Comparison of ENCODE assay signal across 8 cellular contexts in the genomic region with DNA sequence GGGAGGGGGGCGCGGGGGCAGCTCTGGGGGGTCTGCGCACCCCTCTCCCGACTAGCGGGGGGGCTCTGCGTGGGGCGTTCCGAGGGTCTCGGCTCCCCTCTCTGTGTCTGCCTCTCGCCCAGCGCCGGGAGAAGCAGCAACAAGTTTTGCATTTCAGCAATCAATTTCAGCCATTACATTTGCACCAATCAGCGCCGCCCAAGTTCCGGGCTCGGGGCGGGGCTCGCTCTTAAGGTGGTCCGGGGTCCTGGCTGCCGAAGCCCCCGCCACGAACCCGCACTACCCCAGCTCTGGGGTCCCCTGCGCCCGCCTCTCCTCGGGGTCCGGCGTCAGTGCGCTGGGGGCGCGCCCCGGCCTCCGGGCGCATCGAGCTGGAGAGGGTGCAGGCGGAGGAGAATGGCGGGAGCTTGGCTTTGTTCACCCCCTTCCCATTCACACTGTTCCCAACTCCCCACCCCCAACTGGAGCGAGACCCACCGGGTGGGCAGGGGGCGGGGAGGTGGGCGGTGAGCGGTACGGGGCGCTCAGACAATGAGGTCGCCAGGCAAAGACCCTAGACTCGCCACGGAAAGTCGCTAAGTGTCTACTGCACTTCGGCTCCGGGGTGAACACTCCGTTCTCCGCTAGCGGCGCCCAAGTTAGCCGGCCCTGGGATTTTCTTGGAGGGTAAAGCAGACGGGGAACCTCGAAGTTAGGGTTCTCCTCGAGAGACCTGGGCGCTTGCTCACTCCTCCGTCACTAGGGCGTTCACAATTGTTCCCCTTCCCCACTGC. TPM values are rescaled to one million over a fixed set of nuclear protein-coding genes. Genes with fewer than 3 reads are reported as not detected.
A peak's percentile ranks its signal among the peaks of the same experiment; 100 is the strongest.
DNase-seq lines count a peak whose midpoint lies in the region; ATAC-seq and TF ChIP-seq lines count a peak whose summit lies in the region.

Gene MN1 (minus strand): TSS at position 141 of the 773 bp plus-strand sequence. CDS start 1,213 bp downstream, outside the sequence.

- H3K9me3 ChIP-seq in ES-I3 (ENCODE audit: control insufficient read depth, insufficient read depth, low read length), result no peaks in the 10 kb centered on the region; the same call in 1 of the 2 replicates
- no peaks in the 10 kb centered on the region for H3K9me3 ChIP-seq in neuronal stem cell (replicated peaks in 1 of 2; ENCODE audit: control insufficient read depth in 2 of 2, insufficient read depth in 1 of 2, low read depth in 1 of 2, low read length in 2 of 2)
- H3K9me3 ChIP-seq in thymus (ENCODE audit: control insufficient read depth), result no peaks in the 10 kb centered on the region

- H3K27me3 ChIP-seq in neuronal stem cell (ENCODE audit: control insufficient read depth in 3 of 3, insufficient read depth in 3 of 3, low read depth in 1 of 3, low read length in 3 of 3) (no peaks in the 10 kb centered on the region), thymus (ENCODE audit: control insufficient read depth, insufficient read depth) (peaks cover 37% of the 10 kb centered on the region)

- peak within 1 kb of the TSS; percentile 100 for H2BK120ac ChIP-seq in neuronal stem cell (ENCODE audit: low read depth, low read length)

- peak within 1 kb of the TSS; percentile 97 for H2BK5ac ChIP-seq in neuronal stem cell (ENCODE audit: low read length)

- peak within 1 kb of the TSS; percentile 99 for H4K91ac ChIP-seq in neuronal stem cell (ENCODE audit: low read depth, low read length, poor library complexity)

- H2AFZ ChIP-seq in neuronal stem cell (ENCODE audit: low read length), result peak within 1 kb of the TSS; percentile 88

- H3K4me1 ChIP-seq in ES-I3 (ENCODE audit: insufficient read depth, low read length), result peaks cover 15% of the 10 kb centered on the region; the same call in 1 of the 2 replicates
- peaks cover 34 to 35% of the 10 kb centered on the region in 2 donors for H3K4me1 ChIP-seq in neuronal stem cell (ENCODE audit: control insufficient read depth in 2 of 2, insufficient read depth in 1 of 2, low read depth in 1 of 2, low read length in 2 of 2)
- peaks cover 4% of the 10 kb centered on the region for H3K4me1 ChIP-seq in thymus (ENCODE audit: control insufficient read depth, insufficient read depth, low read length)

- no peak within 1 kb of the TSS for H4K8ac ChIP-seq in neuronal stem cell (ENCODE audit: low read depth, low read length)

- H3K4ac ChIP-seq in neuronal stem cell (ENCODE audit: low read length), result peak within 1 kb of the TSS; percentile 94

- H2BK12ac ChIP-seq in neuronal stem cell (ENCODE audit: low read length), result peak within 1 kb of the TSS; percentile 96

- peak within 1 kb of the TSS; percentile 60 for H2BK15ac ChIP-seq in neuronal stem cell (ENCODE audit: low read length)

- no peaks in the 10 kb centered on the region for H3K36me3 ChIP-seq in ES-I3 (ENCODE audit: insufficient read depth, low read length)
- H3K36me3 ChIP-seq in neuronal stem cell (replicated peaks in 1 of 2; ENCODE audit: control insufficient read depth in 2 of 2, insufficient read depth in 2 of 2, low read length in 2 of 2), result peaks cover 3 to 34% of the 10 kb centered on the region in 2 donors
- no peaks in the 10 kb centered on the region for H3K36me3 ChIP-seq in thymus (ENCODE audit: control insufficient read depth, insufficient read depth)

- H3K23ac ChIP-seq in neuronal stem cell (ENCODE audit: low read depth, low read length, poor library complexity), result peak within 1 kb of the TSS; percentile 96

- H2AK5ac ChIP-seq in neuronal stem cell (ENCODE audit: low read depth, low read length), result peak within 1 kb of the TSS; percentile 100

- H3K4me1 Mint-ChIP-seq in glutamatergic neuron (ENCODE audit: low read depth, unreplicated experiment), result peaks cover 6% of the 10 kb centered on the region

- no peaks in the 10 kb centered on the region for H3K9me3 Mint-ChIP-seq in activated naive CD4-positive, alpha-beta T cell treated with anti-CD3 and anti-CD28 coated beads, Interleukin-2, amount 50 U/mL, for 72 hours
- peaks cover 6% of the 10 kb centered on the region for H3K9me3 Mint-ChIP-seq in glutamatergic neuron (ENCODE audit: unreplicated experiment)

- H3K4me3 Mint-ChIP-seq in glutamatergic neuron (ENCODE audit: unreplicated experiment), result peak within 1 kb of the TSS; percentile 82

- H3K14ac ChIP-seq in neuronal stem cell (ENCODE audit: low read length), result peak within 1 kb of the TSS; percentile 87

- H3K27me3 Mint-ChIP-seq in glutamatergic neuron (ENCODE audit: unreplicated experiment), result peaks cover 17% of the 10 kb centered on the region

- no peak for TF ChIP-seq CTCF in glutamatergic neuron (IDR thresholded peaks at IDR 0.05; ENCODE audit: partially characterized antibody, unreplicated experiment)

- peak within 1 kb of the TSS; percentile 95 for H3K4me2 ChIP-seq in neuronal stem cell (ENCODE audit: insufficient read depth, low read length, poor library complexity, severe bottlenecking)

- H3K79me1 ChIP-seq in neuronal stem cell (ENCODE audit: low read depth, low read length), result peaks cover 25% of the 10 kb centered on the region

- DNase-seq in OCI-M1 (lab: John Stamatoyannopoulos, UW) (peak; percentile 14), glutamatergic neuron (peak; percentile 67), neuronal stem cell (ENCODE audit: low spot score) (peak; percentile 79), GF-D8 (lab: John Stamatoyannopoulos, UW) (no peak)
- DNase-seq in activated naive CD4-positive, alpha-beta T cell treated with anti-CD3 and anti-CD28 coated beads, Interleukin-2, amount 50 U/mL, for 72 hours (ENCODE audit: low spot score in 2 of 2), result peak in 1 of 2 donors; percentile 43

- H3K4me3 ChIP-seq in neuronal stem cell (ENCODE audit: low read length in 2 of 2), result peak within 1 kb of the TSS; percentile 92 to 95
- peak within 1 kb of the TSS; percentile 59 for H3K4me3 ChIP-seq in thymus (ENCODE audit: low read length)

- ATAC-seq in activated naive CD4-positive, alpha-beta T cell treated with anti-CD3 and anti-CD28 coated beads, Interleukin-2, amount 50 U/mL, for 72 hours, result peak; percentile 11 to 64
- no peak for ATAC-seq in GM21360 (IDR thresholded peaks at IDR 0.05; ENCODE audit: unreplicated experiment)

- no peaks in the 10 kb centered on the region for H3K36me3 Mint-ChIP-seq in activated naive CD4-positive, alpha-beta T cell treated with anti-CD3 and anti-CD28 coated beads, Interleukin-2, amount 50 U/mL, for 72 hours
- H3K36me3 Mint-ChIP-seq in glutamatergic neuron (ENCODE audit: unreplicated experiment), result no peaks in the 10 kb centered on the region

- peak within 1 kb of the TSS; percentile 85 for H3K27ac ChIP-seq in neuronal stem cell (replicated peaks; ENCODE audit: low read length)
- H3K27ac ChIP-seq in thymus (ENCODE audit: low read depth), result peak within 1 kb of the TSS; percentile 3

- peak within 1 kb of the TSS; percentile 100 for H3K18ac ChIP-seq in neuronal stem cell (ENCODE audit: low read length)

- no peak within 1 kb of the TSS for H3K27ac Mint-ChIP-seq in activated naive CD4-positive, alpha-beta T cell treated with anti-CD3 and anti-CD28 coated beads, Interleukin-2, amount 50 U/mL, for 72 hours
- no peak within 1 kb of the TSS for H3K27ac Mint-ChIP-seq in glutamatergic neuron (ENCODE audit: unreplicated experiment)

- WGBS in neuronal stem cell (ENCODE audit: extremely low coverage in 2 of 2, insufficient read length in 2 of 2, insufficient replicate concordance in 1 of 2), 2 donors, result no CpG with 5 or more reads among the region's 61 CpGs
- under 1% methylated on average over 61 of the region's 61 CpGs for WGBS in thymus

- H3K9ac ChIP-seq in ES-I3 (ENCODE audit: low read depth, low read length) (peak within 1 kb of the TSS; percentile 81), neuronal stem cell (ENCODE audit: low read depth, low read length, poor library complexity) (peak within 1 kb of the TSS; percentile 98)

RNA-seq across cellular contexts. Expression of gene MN1, which starts in this region (rescaled TPM):
- under 1 TPM; 0.14 to 0.16 TPM for total RNA-seq in activated naive CD4-positive, alpha-beta T cell treated with anti-CD3 and anti-CD28 coated beads, Interleukin-2, amount 50 U/mL, for 72 hours
- 0.91 TPM for total RNA-seq in glutamatergic neuron (ENCODE audit: unreplicated experiment)
- polyA plus RNA-seq in neuronal stem cell (2013, experiment 1 of 2), result 18.7 TPM
- 21.3 TPM for polyA plus RNA-seq in neuronal stem cell (2013, experiment 2 of 2)
- polyA plus RNA-seq in thymus, result 1.4 TPM

Comparison
In these comparisons a context has a peak if more than half of its experiments do, and no peak if none do; other contexts are left out.
1. Peak in ATAC-seq in activated naive CD4-positive, alpha-beta T cell treated with anti-CD3 and anti-CD28 coated beads, Interleukin-2, amount 50 U/mL, for 72 hours; RNA of the gene not detected or under 1 TPM.
2. Peak in DNase-seq in glutamatergic neuron; RNA of the gene not detected or under 1 TPM.